In genomic region chr1:112509660-112510178, GRCh38 we compare ENCODE assay signal across 13 cellular contexts. TPM values are rescaled to one million over a fixed set of nuclear protein-coding genes. Genes with fewer than 3 reads are reported as not detected.
A peak's percentile ranks its signal among the peaks of the same experiment; 100 is the strongest.
DNase-seq lines count a peak whose midpoint lies in the region; ATAC-seq lines count a peak whose summit lies in the region.
"Had no signal": no experiment of that assay in that cellular context is flagged by ENCODE, and none has a peak within 500 bp of the region (broad histone marks: within the 10 kb centered on the region; RNA-seq: fewer than 3 reads in every experiment).

No MANE protein-coding gene starts in this region.

- no peaks in the 10 kb centered on the region for H3K36me3 Mint-ChIP-seq in T-helper 2 cell treated with Interferon-gamma antibody and Interleukin-4, amounts not matched to agents 5 μg/mL and 100 μg/mL, for 36 hours (ENCODE audit: low read depth)
- H3K36me3 Mint-ChIP-seq in activated naive CD8-positive, alpha-beta T cell treated with anti-CD3 and anti-CD28 coated beads, Interleukin-2, amount 50 U/mL, for 24 hours (ENCODE audit: low read depth) = no peaks in the 10 kb centered on the region

- peak overlapping the region; percentile 47 for H3K4me3 Mint-ChIP-seq in T-helper 2 cell treated with Interferon-gamma antibody and Interleukin-4, amounts not matched to agents 5 μg/mL and 100 μg/mL, for 36 hours
- peak overlapping the region; percentile 3 for H3K4me3 Mint-ChIP-seq in activated naive CD8-positive, alpha-beta T cell treated with anti-CD3 and anti-CD28 coated beads, Interleukin-2, amount 50 U/mL, for 24 hours
- peak overlapping the region; percentile 63 to 68 for H3K4me3 Mint-ChIP-seq in stimulated activated naive CD8-positive, alpha-beta T cell treated with anti-CD3 and anti-CD28 coated beads, Interleukin-15, amount 100 ng/mL, for 72 hours

- peaks cover 61% of the 10 kb centered on the region for H3K27me3 Mint-ChIP-seq in T-helper 2 cell treated with Interferon-gamma antibody and Interleukin-4, amounts not matched to agents 5 μg/mL and 100 μg/mL, for 36 hours (ENCODE audit: low read depth)
- H3K27me3 Mint-ChIP-seq in activated naive CD8-positive, alpha-beta T cell treated with anti-CD3 and anti-CD28 coated beads, Interleukin-2, amount 50 U/mL, for 24 hours = peaks cover 37% of the 10 kb centered on the region
- peaks cover 52% of the 10 kb centered on the region for H3K27me3 Mint-ChIP-seq in stimulated activated naive CD8-positive, alpha-beta T cell treated with anti-CD3 and anti-CD28 coated beads, Interleukin-15, amount 100 ng/mL, for 72 hours

- H3K9me3 ChIP-seq in iPS-18c (ENCODE audit: control insufficient read depth, insufficient read depth, low read length) = peaks cover 2% of the 10 kb centered on the region

- H3K27ac Mint-ChIP-seq in T-helper 2 cell treated with Interferon-gamma antibody and Interleukin-4, amounts not matched to agents 5 μg/mL and 100 μg/mL, for 36 hours = no peak overlapping the region
- no peak overlapping the region for H3K27ac Mint-ChIP-seq in activated naive CD8-positive, alpha-beta T cell treated with anti-CD3 and anti-CD28 coated beads, Interleukin-2, amount 50 U/mL, for 24 hours
- no peak overlapping the region for H3K27ac Mint-ChIP-seq in stimulated activated naive CD8-positive, alpha-beta T cell treated with anti-CD3 and anti-CD28 coated beads, Interleukin-15, amount 100 ng/mL, for 72 hours

- H3K4me3 ChIP-seq in iPS-18c (ENCODE audit: insufficient read depth, low read depth, low read length) = peak overlapping the region; percentile 83

- intact Hi-C loops in sciatic nerve (cut with DNase I) = loop anchor here (10.0 kb wide), 1 partner anchor 205 kb away; the partner anchor contains the start of gene PPM1J

- peaks cover 3% of the 10 kb centered on the region for H3K4me1 Mint-ChIP-seq in T-helper 2 cell treated with Interferon-gamma antibody and Interleukin-4, amounts not matched to agents 5 μg/mL and 100 μg/mL, for 36 hours (ENCODE audit: low read depth)
- H3K4me1 Mint-ChIP-seq in activated naive CD8-positive, alpha-beta T cell treated with anti-CD3 and anti-CD28 coated beads, Interleukin-2, amount 50 U/mL, for 24 hours = peaks cover 6% of the 10 kb centered on the region
- H3K4me1 Mint-ChIP-seq in stimulated activated naive CD8-positive, alpha-beta T cell treated with anti-CD3 and anti-CD28 coated beads, Interleukin-15, amount 100 ng/mL, for 72 hours = peaks cover 13% of the 10 kb centered on the region

- DNase-seq in T-helper 2 cell treated with Interferon-gamma antibody and Interleukin-4, amounts not matched to agents 5 μg/mL and 100 μg/mL, for 36 hours (ENCODE audit: low spot score) = no peak
- no peak for DNase-seq in T-helper 2 cell
- no peak for DNase-seq in activated naive CD8-positive, alpha-beta T cell treated with anti-CD3 and anti-CD28 coated beads, Interleukin-2, amount 50 U/mL, for 24 hours
- DNase-seq in stimulated activated naive CD8-positive, alpha-beta T cell treated with anti-CD3 and anti-CD28 coated beads, Interleukin-15, amount 100 ng/mL, for 72 hours = no peak
- DNase-seq in sciatic nerve (ENCODE audit: low spot score) = no peak
- no peak for DNase-seq in NCI-H146 (lab: John Stamatoyannopoulos, UW)
- DNase-seq: 8988T; DND-41; hippocampal formation; NCI-H1930; stimulated activated CD4-positive, alpha-beta T cell treated with anti-CD3 and anti-CD28 coated beads, Interleukin-2, amount 100 ng/mL, for 48 hours had no signal

- no peak for ATAC-seq in activated naive CD8-positive, alpha-beta T cell treated with anti-CD3 and anti-CD28 coated beads, Interleukin-2, amount 50 U/mL, for 24 hours
- no peak for ATAC-seq in stimulated activated naive CD8-positive, alpha-beta T cell treated with anti-CD3 and anti-CD28 coated beads, Interleukin-15, amount 100 ng/mL, for 72 hours
- ATAC-seq in sciatic nerve (no peak), GM18858 (IDR thresholded peaks at IDR 0.05; ENCODE audit: unreplicated experiment) (no peak)

- no peaks in the 10 kb centered on the region for H3K9me3 Mint-ChIP-seq in T-helper 2 cell treated with Interferon-gamma antibody and Interleukin-4, amounts not matched to agents 5 μg/mL and 100 μg/mL, for 36 hours
- no peaks in the 10 kb centered on the region for H3K9me3 Mint-ChIP-seq in activated naive CD8-positive, alpha-beta T cell treated with anti-CD3 and anti-CD28 coated beads, Interleukin-2, amount 50 U/mL, for 24 hours
- H3K9me3 Mint-ChIP-seq in stimulated activated naive CD8-positive, alpha-beta T cell treated with anti-CD3 and anti-CD28 coated beads, Interleukin-15, amount 100 ng/mL, for 72 hours = no peaks in the 10 kb centered on the region

RNA-seq across cellular contexts. Expression of gene WNT2B, which starts 1.0 kb away (rescaled TPM):
- 10.9 TPM for total RNA-seq in sciatic nerve

Comparison
In these comparisons a context has a peak if more than half of its experiments do, and no peak if none do; other contexts are left out.
1. H3K4me3 Mint-ChIP-seq: peak in every context shown above with its lines; median percentile 66 in stimulated activated naive CD8-positive, alpha-beta T cell treated with anti-CD3 and anti-CD28 coated beads, Interleukin-15, amount 100 ng/mL, for 72 hours; 47 in T-helper 2 cell treated with Interferon-gamma antibody and Interleukin-4, amounts not matched to agents 5 μg/mL and 100 μg/mL, for 36 hours; 3 in activated naive CD8-positive, alpha-beta T cell treated with anti-CD3 and anti-CD28 coated beads, Interleukin-2, amount 50 U/mL, for 24 hours.